ENCODE assay signal across 8 cellular contexts in the genomic region with DNA sequence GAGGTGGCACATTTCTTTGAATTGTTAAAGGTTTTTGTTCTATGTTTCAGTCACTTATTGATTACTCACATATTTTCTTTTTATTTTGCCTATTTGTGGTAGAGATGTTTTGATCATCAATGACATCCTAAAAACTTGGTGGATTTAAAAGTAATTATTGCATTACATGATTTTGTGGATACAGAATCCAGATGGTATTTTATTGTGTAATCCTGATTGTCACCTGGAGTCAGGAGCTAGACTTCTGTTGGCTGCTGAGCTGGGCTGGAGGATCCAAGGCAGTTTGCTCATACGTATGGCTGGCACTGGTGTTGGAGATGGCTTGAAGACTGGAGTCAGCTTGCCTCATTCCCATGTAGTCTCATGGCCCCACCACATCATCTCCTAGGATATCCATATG.
"Had no signal": no experiment of that assay in that cellular context is flagged by ENCODE, and none has a peak within 500 bp of the region (broad histone marks: within the 10 kb centered on the region; RNA-seq: fewer than 3 reads in every experiment).

No MANE protein-coding gene starts in this region.

- H3K27ac ChIP-seq: GM23248, KMS-11 had no signal

- FAIRE-seq: HTR-8/SVneo had no signal

- H3K9ac ChIP-seq: GM23248, KMS-11 had no signal

- H3K4me2 ChIP-seq: KMS-11 had no signal

- H3K4me1 ChIP-seq: HAP-1 had no signal

- H3K9me3 ChIP-seq: HAP-1 had no signal

- H2AFZ ChIP-seq: GM23248 had no signal

- H3K36me3 ChIP-seq: HAP-1 had no signal

- H3K4me3 ChIP-seq: GM23248, HAP-1 had no signal

- DNase-seq: GM23248, GOT3, H7, KBM-7 had no signal

- ATAC-seq: HCT116 had no signal
